Comparison of ENCODE assay signal across 9 cellular contexts in the genomic region with DNA sequence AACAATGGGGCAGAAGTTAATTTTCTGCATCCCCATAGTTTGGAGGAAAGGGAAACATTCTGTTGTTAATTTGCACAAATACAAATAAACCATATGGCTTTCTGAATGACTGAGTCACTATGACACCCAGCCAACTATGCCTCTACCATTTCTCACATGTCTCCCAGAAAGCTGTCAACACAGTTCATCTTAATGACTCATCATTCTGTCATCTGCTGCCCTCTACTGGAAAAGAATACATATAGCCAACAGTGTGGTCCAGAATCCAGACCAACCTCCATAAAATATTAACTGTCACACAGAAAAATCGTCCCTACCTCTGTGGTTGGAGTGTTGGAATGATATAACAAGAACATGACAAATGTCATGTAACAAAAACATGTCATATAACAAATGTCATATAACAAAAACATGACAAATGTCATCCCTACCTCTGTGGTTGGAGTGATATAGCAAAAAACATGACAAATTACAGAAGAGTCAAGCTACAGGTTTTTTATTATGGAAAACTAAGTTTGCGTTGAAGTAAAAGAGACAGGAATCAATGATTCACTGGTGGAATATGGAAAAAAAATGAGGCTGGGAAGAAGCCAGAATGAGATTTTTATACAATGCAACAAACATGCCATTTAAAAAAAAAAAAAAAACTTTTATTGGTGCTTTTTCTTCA.
DNase-seq lines count a peak whose midpoint lies in the region; ATAC-seq, FAIRE-seq and TF ChIP-seq lines count a peak whose summit lies in the region.
"Had no signal": no experiment of that assay in that cellular context is flagged by ENCODE, and none has a peak within 500 bp of the region (broad histone marks: within the 10 kb centered on the region; RNA-seq: fewer than 3 reads in every experiment).

No MANE protein-coding gene starts in this region.

- H3K4me1 Mint-ChIP-seq in T-helper 2 cell treated with Interferon-gamma antibody and Interleukin-4, amounts not matched to agents 5 μg/mL and 100 μg/mL, for 36 hours (ENCODE audit: low read depth): no peaks in the 10 kb centered on the region

- no peak overlapping the region for H3K27ac ChIP-seq in neutrophil

- H3K4me3 ChIP-seq in fibroblast of mammary gland (ENCODE audit: control insufficient read depth, low read depth, low read length) (no peak overlapping the region), neutrophil (ENCODE audit: low read depth in 1 of 2, low read length in 1 of 2) (no peak overlapping the region)

- no peaks in the 10 kb centered on the region for H3K27me3 ChIP-seq in neutrophil

- H3K36me3 ChIP-seq in neutrophil: no peaks in the 10 kb centered on the region

- peaks cover 6% of the 10 kb centered on the region for H3K27me3 Mint-ChIP-seq in T-helper 2 cell treated with Interferon-gamma antibody and Interleukin-4, amounts not matched to agents 5 μg/mL and 100 μg/mL, for 36 hours (ENCODE audit: low read depth)

- peak; percentile 97 for ATAC-seq in HG03103 (IDR thresholded peaks at IDR 0.05; ENCODE audit: low read depth, unreplicated experiment)

- no peak overlapping the region for H3K4me3 Mint-ChIP-seq in T-helper 2 cell treated with Interferon-gamma antibody and Interleukin-4, amounts not matched to agents 5 μg/mL and 100 μg/mL, for 36 hours

- H3K4me1 ChIP-seq in neutrophil (ENCODE audit: control insufficient read depth in 1 of 2, insufficient read depth in 1 of 2, low read depth in 1 of 2, low read length in 1 of 2): no peaks in the 10 kb centered on the region

- TF ChIP-seq CTCF in fibroblast of mammary gland (conservative IDR thresholded peaks at IDR 0.05; ENCODE audit: control insufficient read depth, insufficient read depth, low read depth, low read length) (peak; percentile 78), neutrophil (IDR thresholded peaks at IDR 0.05) (peak; percentile 60)

- no peaks in the 10 kb centered on the region for H3K9me3 ChIP-seq in neutrophil

- DNase-seq in DMS53 treated with DMSO at 0.1 percent for 48 hours (lab: John Stamatoyannopoulos, UW; ENCODE audit: unreplicated experiment): peak; percentile 74
- peak; percentile 46 for DNase-seq in GM19239 (ENCODE audit: insufficient read length, low spot score)
- peak; percentile 64 for DNase-seq in NCI-H2081 treated with DMSO at 0.1 percent for 48 hours (lab: John Stamatoyannopoulos, UW)
- peak; percentile 21 for DNase-seq in T-helper 2 cell treated with Interferon-gamma antibody and Interleukin-4, amounts not matched to agents 5 μg/mL and 100 μg/mL, for 36 hours (ENCODE audit: low spot score)
- peak; percentile 96 for DNase-seq in fibroblast of mammary gland (ENCODE audit: low read depth)
- no peak for DNase-seq in stimulated activated CD8-positive, alpha-beta memory T cell treated with anti-CD3 and anti-CD28 coated beads, Interleukin-4, amount 100 ng/mL, for 48 hours

- H3K36me3 Mint-ChIP-seq in T-helper 2 cell treated with Interferon-gamma antibody and Interleukin-4, amounts not matched to agents 5 μg/mL and 100 μg/mL, for 36 hours (ENCODE audit: low read depth): no peaks in the 10 kb centered on the region

- H3K9me3 Mint-ChIP-seq in T-helper 2 cell treated with Interferon-gamma antibody and Interleukin-4, amounts not matched to agents 5 μg/mL and 100 μg/mL, for 36 hours: no peaks in the 10 kb centered on the region

- FAIRE-seq in GM19239 (lab: Jason Lieb, UNC): peak; percentile 86
- FAIRE-seq: colon had no signal

- H3K27ac Mint-ChIP-seq in T-helper 2 cell treated with Interferon-gamma antibody and Interleukin-4, amounts not matched to agents 5 μg/mL and 100 μg/mL, for 36 hours: no peak overlapping the region
